In the genomic region with DNA sequence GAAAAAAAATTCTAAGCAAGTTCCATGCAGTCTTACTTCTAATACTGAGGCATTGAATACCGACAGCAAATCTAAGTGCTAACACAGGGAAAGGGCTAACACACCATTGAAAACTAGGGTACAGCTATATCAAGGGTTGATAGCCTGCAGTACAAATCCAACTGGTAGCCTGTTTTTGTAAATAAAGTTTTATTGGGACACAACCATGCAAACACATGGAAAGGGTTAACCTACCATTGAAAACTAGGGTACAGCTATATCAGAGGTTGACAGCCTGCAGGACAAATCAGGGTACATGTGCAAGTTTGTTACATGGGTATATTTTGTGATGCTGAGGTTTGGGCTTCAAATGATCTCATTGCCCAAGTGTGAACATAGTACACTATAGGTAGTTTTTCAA, we compare ENCODE assay signal across 11 cellular contexts.
"Had no signal": no experiment of that assay in that cellular context is flagged by ENCODE, and none has a peak within 500 bp of the region (broad histone marks: within the 10 kb centered on the region; RNA-seq: fewer than 3 reads in every experiment).

No MANE protein-coding gene starts in this region.

- H3K36me3 ChIP-seq: HAP-1 had no signal

- ATAC-seq: GM23338, HCT116 had no signal

- H3K4me3 ChIP-seq: GM23248, GM23338, HAP-1 had no signal

- DNase-seq: GM23248, GOT3, H7, H9, HCEC 1CT, HFFc6 had no signal

- H3K4me2 ChIP-seq: GM23338 had no signal

- H3K27ac ChIP-seq: GM23248 had no signal

- FAIRE-seq: H1, H54 had no signal

- H3K4me1 ChIP-seq: HAP-1 had no signal

- H3K9me3 ChIP-seq: HAP-1 had no signal

- H3K9ac ChIP-seq: GM23248 had no signal

- H2AFZ ChIP-seq: GM23248, GM23338 had no signal
